14 cellular contexts compared by ENCODE assay signal in the genomic region with DNA sequence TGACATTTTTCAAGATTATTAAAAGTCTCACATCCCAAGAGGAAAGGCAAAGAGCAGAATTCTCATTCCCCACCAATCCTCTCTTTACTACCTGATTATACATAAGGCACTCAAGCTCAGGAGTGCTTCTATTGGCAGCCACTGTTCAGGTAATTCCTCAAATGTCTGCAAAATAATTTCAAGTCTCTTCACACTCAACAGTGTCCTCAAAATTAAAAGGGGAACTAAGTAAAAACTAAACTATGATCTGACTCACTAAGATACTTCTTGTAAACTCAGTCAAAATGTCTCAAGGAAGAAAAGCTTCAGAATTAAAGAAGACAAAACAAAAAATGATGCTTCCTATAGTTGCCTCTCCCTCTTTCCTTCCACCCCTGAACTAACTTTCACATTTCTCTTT.
A peak's percentile ranks its signal among the peaks of the same experiment; 100 is the strongest.
DNase-seq lines count a peak whose midpoint lies in the region; ATAC-seq and TF ChIP-seq lines count a peak whose summit lies in the region.
"Had no signal": no experiment of that assay in that cellular context is flagged by ENCODE, and none has a peak within 500 bp of the region (broad histone marks: within the 10 kb centered on the region; RNA-seq: fewer than 3 reads in every experiment).

No MANE protein-coding gene starts in this region.

- TF ChIP-seq CTCF in natural killer cell (IDR thresholded peaks at IDR 0.05) = no peak
- no peak for TF ChIP-seq CTCF in OCI-LY7 (conservative IDR thresholded peaks at IDR 0.05; ENCODE audit: low read length)

- no peaks in the 10 kb centered on the region for H3K4me1 ChIP-seq in effector memory CD4-positive, alpha-beta T cell (ENCODE audit: control insufficient read depth, insufficient read depth, low read length, poor library complexity, severe bottlenecking)
- no peaks in the 10 kb centered on the region for H3K4me1 ChIP-seq in OCI-LY7 (ENCODE audit: insufficient read depth, low read length, poor library complexity, severe bottlenecking)
- H3K4me1 ChIP-seq: esophagus squamous epithelium had no signal

- CTCF ChIA-PET in OCI-LY7 (lab: Charles Lee; ENCODE audit: unreplicated experiment) = no interaction called here

- H3K4me3 Mint-ChIP-seq in natural killer cell treated with Interleukin-12 subunit alpha and Interleukin-12 subunit beta and Interleukin-15 and Interleukin-18, amount 100 ng/mL, for 72 hours = peak overlapping the region; percentile 51
- no peak overlapping the region for H3K4me3 Mint-ChIP-seq in natural killer cell
- no peak overlapping the region for H3K4me3 Mint-ChIP-seq in T-helper 2 cell treated with Interferon-gamma antibody and Interleukin-4, amounts not matched to agents 5 μg/mL and 100 μg/mL, for 36 hours
- H3K4me3 Mint-ChIP-seq: brain, nephron had no signal

- H2AFZ ChIP-seq in OCI-LY7 (ENCODE audit: low read length) = no peak overlapping the region

- H3K27me3 Mint-ChIP-seq in natural killer cell treated with Interleukin-12 subunit alpha and Interleukin-12 subunit beta and Interleukin-15 and Interleukin-18, amount 100 ng/mL, for 72 hours = no peaks in the 10 kb centered on the region
- H3K27me3 Mint-ChIP-seq in natural killer cell (ENCODE audit: low read depth in 2 of 2) = no peaks in the 10 kb centered on the region
- no peaks in the 10 kb centered on the region for H3K27me3 Mint-ChIP-seq in T-helper 2 cell treated with Interferon-gamma antibody and Interleukin-4, amounts not matched to agents 5 μg/mL and 100 μg/mL, for 36 hours (ENCODE audit: low read depth)
- H3K27me3 Mint-ChIP-seq: brain had no signal

- H3K9me3 ChIP-seq in effector memory CD4-positive, alpha-beta T cell (ENCODE audit: control insufficient read depth, low read length) = no peaks in the 10 kb centered on the region
- H3K9me3 ChIP-seq in OCI-LY7 (ENCODE audit: low read length) = no peaks in the 10 kb centered on the region
- H3K9me3 ChIP-seq: esophagus squamous epithelium had no signal

- H3K27ac ChIP-seq in effector memory CD4-positive, alpha-beta T cell (ENCODE audit: insufficient read depth, low read length, poor library complexity, severe bottlenecking) = no peak overlapping the region
- H3K27ac ChIP-seq in OCI-LY7 (ENCODE audit: low read depth, low read length, poor library complexity, severe bottlenecking) = no peak overlapping the region
- H3K27ac ChIP-seq: esophagus squamous epithelium had no signal

- no peaks in the 10 kb centered on the region for H3K9me2 ChIP-seq in OCI-LY7 (ENCODE audit: insufficient read depth, low read length)

- peaks cover 0 to 12% of the 10 kb centered on the region in 2 donors for H3K4me1 Mint-ChIP-seq in natural killer cell treated with Interleukin-12 subunit alpha and Interleukin-12 subunit beta and Interleukin-15 and Interleukin-18, amount 100 ng/mL, for 72 hours (ENCODE audit: low read depth in 2 of 2)
- H3K4me1 Mint-ChIP-seq in natural killer cell = no peaks in the 10 kb centered on the region
- peaks cover 14% of the 10 kb centered on the region for H3K4me1 Mint-ChIP-seq in T-helper 2 cell treated with Interferon-gamma antibody and Interleukin-4, amounts not matched to agents 5 μg/mL and 100 μg/mL, for 36 hours (ENCODE audit: low read depth)
- H3K4me1 Mint-ChIP-seq: brain, nephron had no signal

- no peak overlapping the region for H3K4me3 ChIP-seq in effector memory CD4-positive, alpha-beta T cell (ENCODE audit: insufficient read depth, low read depth, low read length, poor library complexity, severe bottlenecking)
- H3K4me3 ChIP-seq in OCI-LY7 (ENCODE audit: low read depth, low read length, poor library complexity, severe bottlenecking) = no peak overlapping the region
- H3K4me3 ChIP-seq: esophagus squamous epithelium had no signal

- H3K36me3 Mint-ChIP-seq in natural killer cell treated with Interleukin-12 subunit alpha and Interleukin-12 subunit beta and Interleukin-15 and Interleukin-18, amount 100 ng/mL, for 72 hours = peaks cover 2% of the 10 kb centered on the region
- H3K36me3 Mint-ChIP-seq in natural killer cell = peaks cover 10% of the 10 kb centered on the region
- H3K36me3 Mint-ChIP-seq in T-helper 2 cell treated with Interferon-gamma antibody and Interleukin-4, amounts not matched to agents 5 μg/mL and 100 μg/mL, for 36 hours (ENCODE audit: low read depth) = no peaks in the 10 kb centered on the region

- intact Hi-C loops in natural killer cell (cut with micrococcal nuclease) = no loop called here
- intact Hi-C loops in OCI-LY7 (cut with micrococcal nuclease; ENCODE audit: unreplicated experiment) = no loop called here

- H3K36me3 ChIP-seq in effector memory CD4-positive, alpha-beta T cell (ENCODE audit: control insufficient read depth, insufficient read depth, low read length) = peaks cover 7% of the 10 kb centered on the region
- no peaks in the 10 kb centered on the region for H3K36me3 ChIP-seq in OCI-LY7 (ENCODE audit: insufficient read depth, low read length)

- no peak for DNase-seq in natural killer cell treated with Interleukin-12 subunit alpha and Interleukin-12 subunit beta and Interleukin-15 and Interleukin-18, amount 100 ng/mL, for 72 hours (ENCODE audit: low spot score)
- DNase-seq in natural killer cell (no peak), T1000 (lab: John Stamatoyannopoulos, UW) (no peak), OCI-LY7 (ENCODE audit: low spot score) (no peak)
- no peak for DNase-seq in effector memory CD4-positive, alpha-beta T cell
- DNase-seq in T-helper 2 cell treated with Interferon-gamma antibody and Interleukin-4, amounts not matched to agents 5 μg/mL and 100 μg/mL, for 36 hours (ENCODE audit: low spot score) = no peak
- DNase-seq: esophagus squamous epithelium; IMR-90; NCI-H2227 treated with DMSO at 0.1 percent for 48 hours; stimulated activated CD4-positive, alpha-beta T cell treated with anti-CD3 and anti-CD28 coated beads, Interleukin-15, amount 100 ng/mL, for 24 hours had no signal

- no peaks in the 10 kb centered on the region for H3K27me3 ChIP-seq in effector memory CD4-positive, alpha-beta T cell (replicated peaks; ENCODE audit: control insufficient read depth, insufficient read depth, low read length, poor library complexity, severe bottlenecking)
- H3K27me3 ChIP-seq: esophagus squamous epithelium had no signal

- H3K9me3 Mint-ChIP-seq in natural killer cell treated with Interleukin-12 subunit alpha and Interleukin-12 subunit beta and Interleukin-15 and Interleukin-18, amount 100 ng/mL, for 72 hours = no peaks in the 10 kb centered on the region
- peaks cover 0 to under 1% of the 10 kb centered on the region in 2 donors for H3K9me3 Mint-ChIP-seq in natural killer cell
- no peaks in the 10 kb centered on the region for H3K9me3 Mint-ChIP-seq in T-helper 2 cell treated with Interferon-gamma antibody and Interleukin-4, amounts not matched to agents 5 μg/mL and 100 μg/mL, for 36 hours
- H3K9me3 Mint-ChIP-seq: brain, nephron had no signal

- no peaks in the 10 kb centered on the region for H3K79me2 ChIP-seq in OCI-LY7 (ENCODE audit: insufficient read depth, low read depth, low read length)

- no peaks in the 10 kb centered on the region for H4K20me1 ChIP-seq in OCI-LY7 (ENCODE audit: insufficient read depth, low read length)

- POLR2A ChIA-PET in OCI-LY7 (lab: Charles Lee) = interaction anchor here (0.6 kb wide), 1 partner anchor 887 kb away, joined by 5 read pairs; no protein-coding TSS in a partner anchor

- peak overlapping the region in 1 of 2 donors; percentile 19 for H3K27ac Mint-ChIP-seq in natural killer cell treated with Interleukin-12 subunit alpha and Interleukin-12 subunit beta and Interleukin-15 and Interleukin-18, amount 100 ng/mL, for 72 hours
- no peak overlapping the region for H3K27ac Mint-ChIP-seq in natural killer cell
- H3K27ac Mint-ChIP-seq in T-helper 2 cell treated with Interferon-gamma antibody and Interleukin-4, amounts not matched to agents 5 μg/mL and 100 μg/mL, for 36 hours = no peak overlapping the region
- H3K27ac Mint-ChIP-seq: brain, nephron had no signal

- no TSS peak for BruUV-seq in OCI-LY7 (replicated peaks; lab: Mats Ljungman, UMichigan)

- H3K4me2 ChIP-seq in OCI-LY7 (ENCODE audit: low read length) = no peak overlapping the region

- peak in 1 of 2 donors; percentile 72 for ATAC-seq in natural killer cell treated with Interleukin-12 subunit alpha and Interleukin-12 subunit beta and Interleukin-15 and Interleukin-18, amount 100 ng/mL, for 72 hours
- ATAC-seq in natural killer cell (no peak), GM21786 (IDR thresholded peaks at IDR 0.05; ENCODE audit: unreplicated experiment) (peak; percentile 88), HG03280 (IDR thresholded peaks at IDR 0.05; ENCODE audit: unreplicated experiment) (peak; percentile 82)

Comparison
In these comparisons a context has a peak if more than half of its experiments do, and no peak if none do; other contexts are left out.
1. ATAC-seq: peak in GM21786 (single experiment) and HG03280 (single experiment); none in natural killer cell (0 of 3).